In genomic region chr2:55356136-55356535, GRCh38 we compare ENCODE assay signal across 2 cellular contexts.
A peak's percentile ranks its signal among the peaks of the same experiment; 100 is the strongest.
DNase-seq lines count a peak whose midpoint lies in the region; ATAC-seq, FAIRE-seq and TF ChIP-seq lines count a peak whose summit lies in the region.
"Not testable (repeated sequence)": the region's sequence is repeated elsewhere in the genome, so short reads cannot be mapped to it uniquely, and the experiment has no call there.

No MANE protein-coding gene starts in this region.

- FAIRE-seq in K562 (lab: Jason Lieb, UNC): not testable (repeated sequence)

- not testable (repeated sequence) for H3K79me2 ChIP-seq in K562 (ENCODE audit: control insufficient read depth, insufficient read depth, low read length)

- not testable (repeated sequence) for H3K27ac ChIP-seq in HEK293 (ENCODE audit: extremely low read depth, low read depth, low read length); K562 (ENCODE audit: extremely low read depth, low read depth, low read length)

- not testable (repeated sequence) for TF ChIP-seq EP300 in K562 (IDR thresholded peaks at IDR 0.05; ENCODE audit: low read length)

- H2AFZ ChIP-seq in K562 (ENCODE audit: low read depth, low read length): not testable (repeated sequence)

- H4K20me1 ChIP-seq in K562 (replicated peaks; ENCODE audit: control insufficient read depth, insufficient read depth, low read length): not testable (repeated sequence)

- TF ChIP-seq CTCF in HEK293 (tag by site-specific recombination; IDR thresholded peaks at IDR 0.05); K562 (IDR thresholded peaks at IDR 0.05 in 2 of 3, conservative IDR thresholded peaks at IDR 0.05 in 1 of 3; ENCODE audit: insufficient read depth in 2 of 3, low read depth in 1 of 3, low read length in 3 of 3): not testable (repeated sequence)

- whole genome bisulfite sequencing in K562 (ENCODE audit: insufficient coverage, low coverage, missing lambda C conversion rate): 92% methylated on average over 2 of the region's 2 CpGs

- CTCF ChIA-PET in HEK293 (lab: Yijun Ruan, JAX); K562 (lab: Yijun Ruan, JAX; ENCODE audit: low intra/inter-chr PET ratio): not testable (repeated sequence)

- H3K4me1 ChIP-seq in HEK293 (ENCODE audit: control insufficient read depth, insufficient read depth, low read length); K562 (replicated peaks in 1 of 2; ENCODE audit: control insufficient read depth in 2 of 2, insufficient read depth in 2 of 2, low read length in 2 of 2): not testable (repeated sequence)

- BruUV-seq in K562 (replicated peaks; lab: Mats Ljungman, UMichigan): not testable (repeated sequence)

- in situ Hi-C loops in K562 (cut with MboI): not testable (repeated sequence)

- not testable (repeated sequence) for H3K4me2 ChIP-seq in K562 (ENCODE audit: insufficient read depth, low read length)

- DNase-seq in K562 (ENCODE audit: extremely low read depth in 1 of 4, low spot score in 3 of 4): not testable (repeated sequence)

- H3K4me3 ChIP-seq in HEK293 (ENCODE audit: low read depth, low read length); K562: not testable (repeated sequence)

- H3K9me3 ChIP-seq in HEK293 (ENCODE audit: control insufficient read depth, insufficient read depth, low read depth, low read length); K562 (replicated peaks; ENCODE audit: control insufficient read depth, insufficient read depth, low read depth, low read length): not testable (repeated sequence)

- TF ChIP-seq RAD21 in K562 (CRISPR knock-in tag; conservative IDR thresholded peaks at IDR 0.05 in 1 of 2, IDR thresholded peaks at IDR 0.05 in 1 of 2): not testable (repeated sequence)

- H3K9ac ChIP-seq in K562 (ENCODE audit: insufficient read depth in 1 of 2, low read depth in 2 of 2, low read length in 2 of 2): not testable (repeated sequence)

- POLR2A ChIA-PET in HEK293 (lab: Yijun Ruan, JAX); K562 (lab: Yijun Ruan, JAX): not testable (repeated sequence)

- intact Hi-C loops in K562 (cut with micrococcal nuclease): not testable (repeated sequence)

- ATAC-seq in K562: not testable (repeated sequence)

- not testable (repeated sequence) for H3K9me1 ChIP-seq in K562 (ENCODE audit: control insufficient read depth, insufficient read depth, low read length)

- H3K36me3 ChIP-seq in HEK293 (ENCODE audit: control insufficient read depth in 2 of 2, insufficient read depth in 1 of 2, low read length in 2 of 2) (peaks cover 13 to 14% of the 10 kb centered on the region in 2 experiments), K562 (ENCODE audit: control insufficient read depth, insufficient read depth, low read length) (peaks cover 41% of the 10 kb centered on the region)

- not testable (repeated sequence) for TF ChIP-seq POLR2A in K562 (conservative IDR thresholded peaks at IDR 0.05)

- H3K27me3 ChIP-seq in K562 (ENCODE audit: control insufficient read depth in 2 of 2, insufficient read depth in 2 of 2, low read length in 2 of 2): not testable (repeated sequence)

TF ChIP-seq in HEK293, 187 proteins besides CTCF, POLR2A, EP300 and RAD21:
- peak; percentile 59; the same call in 1 of the 2 replicates for TF ChIP-seq ZNF146 (tag by site-specific recombination; IDR thresholded peaks at IDR 0.05)

TF ChIP-seq in K562, 482 proteins besides CTCF, POLR2A, EP300 and RAD21:
- TF ChIP-seq ZNF146 (CRISPR knock-in tag; IDR thresholded peaks at IDR 0.05; ENCODE audit: unreplicated experiment): peak; percentile 74
- peak; percentile 18 for TF ChIP-seq RBM25 (IDR thresholded peaks at IDR 0.05; ENCODE audit: low read depth, low read length, severe bottlenecking)
